7 cellular contexts compared by ENCODE assay signal in the genomic region with DNA sequence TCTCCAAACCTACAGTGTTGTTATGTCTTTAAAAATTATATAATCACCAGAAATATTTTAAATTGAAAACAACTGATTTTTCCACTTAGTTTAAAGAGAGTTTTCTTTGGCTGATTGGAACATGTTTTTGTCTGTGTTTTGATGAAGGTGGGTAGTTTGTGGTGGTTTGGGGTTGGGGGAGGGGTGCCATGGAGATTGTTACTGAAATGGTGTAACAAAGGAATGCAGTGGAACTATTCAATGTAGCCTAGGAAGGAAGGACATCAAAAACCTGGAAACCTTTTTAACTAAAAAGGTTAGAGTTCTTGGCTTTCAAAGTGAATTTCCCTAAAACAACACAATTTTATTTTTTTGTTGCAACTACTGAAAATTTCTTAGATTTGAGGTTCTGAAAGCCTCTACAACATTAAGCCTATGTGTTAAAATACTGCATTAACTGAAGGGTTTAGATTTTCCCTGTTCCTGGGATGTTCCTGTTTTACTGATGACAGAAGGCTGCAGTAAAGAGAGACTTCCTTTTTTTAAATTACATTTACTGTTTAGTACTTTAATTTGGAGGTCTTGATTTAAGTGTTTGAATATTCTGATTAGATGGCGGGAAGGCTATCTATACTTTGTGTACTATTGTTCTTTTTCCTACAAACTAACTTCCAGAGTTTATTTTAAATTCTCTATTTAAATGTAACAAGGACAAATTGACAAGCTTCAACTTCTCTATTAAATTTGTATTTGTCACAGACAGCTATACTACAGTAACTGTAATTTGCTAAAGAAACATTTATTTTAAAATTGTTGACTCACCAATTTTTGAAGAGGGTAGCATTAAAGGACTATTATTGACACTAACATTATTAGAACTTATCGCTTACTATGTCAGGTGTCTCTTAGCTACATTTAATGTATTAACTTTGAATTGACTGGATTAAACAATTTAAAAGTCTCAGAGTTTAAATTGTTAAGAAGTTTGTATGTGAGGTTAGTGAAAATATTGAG.
DNase-seq lines count a peak whose midpoint lies in the region; ATAC-seq, FAIRE-seq and TF ChIP-seq lines count a peak whose summit lies in the region.

No MANE protein-coding gene starts in this region.

- H3K36me3 Mint-ChIP-seq in chondrocyte (ENCODE audit: low read depth) (no peaks in the 10 kb centered on the region), neural progenitor cell (peaks cover 3% of the 10 kb centered on the region)

- H3K27me3 Mint-ChIP-seq in chondrocyte (ENCODE audit: low read depth) = no peaks in the 10 kb centered on the region
- no peaks in the 10 kb centered on the region for H3K27me3 Mint-ChIP-seq in neural progenitor cell (ENCODE audit: insufficient read depth, low read depth)

- H3K9me3 Mint-ChIP-seq in chondrocyte (ENCODE audit: low read depth) (no peaks in the 10 kb centered on the region), neural progenitor cell (no peaks in the 10 kb centered on the region)

- H3K9me2 ChIP-seq in OCI-LY1 (ENCODE audit: low read depth, low read length) = no peaks in the 10 kb centered on the region

- no peak for TF ChIP-seq CTCF in OCI-LY1 (IDR thresholded peaks at IDR 0.05; ENCODE audit: low read length)
- no peak for TF ChIP-seq CTCF in chondrocyte (IDR thresholded peaks at IDR 0.05)
- no peak for TF ChIP-seq CTCF in neural progenitor cell (IDR thresholded peaks at IDR 0.05)

- H3F3A ChIP-seq in OCI-LY1 (ENCODE audit: insufficient read depth, low read length) (no peaks in the 10 kb centered on the region), neural progenitor cell (ENCODE audit: low read depth) (peaks cover 3% of the 10 kb centered on the region)

- peak overlapping the region; percentile 62 for H3K4me3 ChIP-seq in OCI-LY1 (ENCODE audit: low read depth, low read length, poor library complexity, severe bottlenecking)
- peak overlapping the region; percentile 7 for H3K4me3 ChIP-seq in neural progenitor cell

- H3K9ac ChIP-seq in OCI-LY1 (ENCODE audit: low read length) = peak overlapping the region; percentile 60
- no peak overlapping the region for H3K9ac ChIP-seq in neural progenitor cell

- peak; percentile 40 for FAIRE-seq in GM12892 (lab: Jason Lieb, UNC)

- DNase-seq in GM12892 (ENCODE audit: insufficient read length) (no peak), chondrocyte (ENCODE audit: low spot score) (no peak), neural progenitor cell (ENCODE audit: low spot score) (peak; percentile 35), globus pallidus (ENCODE audit: low spot score) (no peak), erythroblast (lab: John Stamatoyannopoulos, UW) (no peak)

- peaks cover 69% of the 10 kb centered on the region for H3K4me1 Mint-ChIP-seq in chondrocyte (ENCODE audit: low read depth)
- peaks cover 52% of the 10 kb centered on the region for H3K4me1 Mint-ChIP-seq in neural progenitor cell

- no peak overlapping the region for H2AFZ ChIP-seq in OCI-LY1 (ENCODE audit: low read length)
- no peak overlapping the region for H2AFZ ChIP-seq in neural progenitor cell (replicated peaks)

- H3K4me1 ChIP-seq in OCI-LY1 (ENCODE audit: insufficient read depth, low read length, severe bottlenecking) = peaks cover 83% of the 10 kb centered on the region
- H3K4me1 ChIP-seq in neural progenitor cell = peaks cover 30% of the 10 kb centered on the region

- peak overlapping the region; percentile 89 for H3K27ac ChIP-seq in OCI-LY1 (ENCODE audit: low read depth, low read length, poor library complexity, severe bottlenecking)
- no peak overlapping the region for H3K27ac ChIP-seq in neural progenitor cell

- no peak for TF ChIP-seq POLR2A in GM12892 (IDR thresholded peaks at IDR 0.05; ENCODE audit: low read depth, low read length)
- TF ChIP-seq POLR2A in erythroblast (IDR thresholded peaks at IDR 0.05; ENCODE audit: low read length) = no peak

- H3K79me2 ChIP-seq in OCI-LY1 (ENCODE audit: insufficient read depth, low read length) (peaks cover 47% of the 10 kb centered on the region), neural progenitor cell (ENCODE audit: low read depth) (peaks cover 8% of the 10 kb centered on the region)

- H3K9me3 ChIP-seq in OCI-LY1 (ENCODE audit: low read length) = no peaks in the 10 kb centered on the region
- no peaks in the 10 kb centered on the region for H3K9me3 ChIP-seq in neural progenitor cell (ENCODE audit: low read depth)

- H3K4me2 ChIP-seq in OCI-LY1 (ENCODE audit: low read length) (peak overlapping the region; percentile 55), neural progenitor cell (peak overlapping the region; percentile 61)

- H3K27me3 ChIP-seq in OCI-LY1 (ENCODE audit: insufficient read depth, low read length) (no peaks in the 10 kb centered on the region), neural progenitor cell (no peaks in the 10 kb centered on the region)

- ATAC-seq in GM18870 (IDR thresholded peaks at IDR 0.05; ENCODE audit: unreplicated experiment) = no peak

- no peaks in the 10 kb centered on the region for H4K20me1 ChIP-seq in OCI-LY1 (ENCODE audit: insufficient read depth, low read length)
- H4K20me1 ChIP-seq in neural progenitor cell (ENCODE audit: low read depth) = peaks cover 7% of the 10 kb centered on the region

- no peak overlapping the region for H3K4me3 Mint-ChIP-seq in chondrocyte (ENCODE audit: unreplicated experiment)
- H3K4me3 Mint-ChIP-seq in neural progenitor cell = peak overlapping the region; percentile 20

- peak overlapping the region; percentile 53 for H3K27ac Mint-ChIP-seq in chondrocyte (ENCODE audit: unreplicated experiment)
- peak overlapping the region; percentile 53 for H3K27ac Mint-ChIP-seq in neural progenitor cell

- H3K36me3 ChIP-seq in OCI-LY1 (ENCODE audit: insufficient read depth, low read length) (no peaks in the 10 kb centered on the region), neural progenitor cell (no peaks in the 10 kb centered on the region)
